In the genomic region with DNA sequence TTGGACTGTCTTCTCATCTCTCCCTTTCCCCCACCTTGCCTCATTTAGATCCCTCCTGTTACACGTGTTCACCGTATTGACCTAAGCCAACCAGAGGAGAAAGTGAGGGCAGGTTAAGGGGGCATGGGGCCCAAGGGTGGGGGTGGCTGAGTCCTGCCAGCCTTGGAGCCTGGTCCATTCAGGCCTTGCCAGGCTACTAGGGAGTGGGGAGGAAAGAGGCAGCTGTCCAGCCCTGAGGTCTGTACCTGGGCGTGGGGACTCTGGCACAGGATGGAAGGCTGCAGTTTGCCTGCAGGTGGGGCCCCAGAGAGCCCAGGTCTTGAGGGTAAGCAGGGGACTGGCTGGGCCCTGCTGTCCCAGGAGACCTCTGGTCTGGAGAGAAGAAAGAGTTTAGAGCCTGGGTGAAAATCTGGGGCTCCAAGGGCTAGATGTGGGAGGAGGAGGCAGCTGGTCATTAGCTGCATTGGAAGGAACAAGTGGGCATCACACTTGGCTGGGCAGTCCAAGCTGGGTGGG, we compare ENCODE assay signal across 16 cellular contexts.
A peak's percentile ranks its signal among the peaks of the same experiment; 100 is the strongest.
DNase-seq lines count a peak whose midpoint lies in the region; ATAC-seq, FAIRE-seq and TF ChIP-seq lines count a peak whose summit lies in the region.
"Had no signal": no experiment of that assay in that cellular context is flagged by ENCODE, and none has a peak within 500 bp of the region (broad histone marks: within the 10 kb centered on the region; RNA-seq: fewer than 3 reads in every experiment).

No MANE protein-coding gene starts in this region.

- TF ChIP-seq CTCF in Calu3 (IDR thresholded peaks at IDR 0.05; ENCODE audit: unreplicated experiment) (no peak), psoas muscle (IDR thresholded peaks at IDR 0.05) (no peak), GM10266 (IDR thresholded peaks at IDR 0.05; ENCODE audit: control insufficient read depth, insufficient read depth, low read depth, missing control alignments) (no peak), osteoblast (IDR thresholded peaks at IDR 0.05; ENCODE audit: extremely low read depth, low read depth, low read length) (no peak)

- CTCF ChIA-PET in Calu3 (lab: Charles Lee): no interaction called here

- H2AFZ ChIP-seq in osteoblast (ENCODE audit: low read length): no peak overlapping the region

- ATAC-seq in GM19395 (IDR thresholded peaks at IDR 0.05; ENCODE audit: unreplicated experiment) (peak; percentile 23), psoas muscle (no peak)
- no peak for ATAC-seq in central memory CD8-positive, alpha-beta T cell (replicated peaks; ENCODE audit: extremely low read depth, poor library complexity, severe bottlenecking)
- ATAC-seq: activated CD4-positive, CD25-positive, alpha-beta regulatory T cell treated with anti-CD3 and anti-CD28 coated beads, Interleukin-2, amount 50 U/mL, for 24 hours had no signal

- H3K36me3 ChIP-seq in psoas muscle (ENCODE audit: insufficient read depth in 1 of 2, low read depth in 1 of 2) (no peaks in the 10 kb centered on the region), osteoblast (ENCODE audit: insufficient read depth, low read length) (peaks cover 41% of the 10 kb centered on the region)
- H3K36me3 ChIP-seq: pancreas had no signal

- H3K9me3 ChIP-seq in psoas muscle (no peaks in the 10 kb centered on the region), osteoblast (ENCODE audit: low read depth, low read length) (no peaks in the 10 kb centered on the region)
- H3K9me3 ChIP-seq: pancreas had no signal

- H3K4me2 ChIP-seq in osteoblast (ENCODE audit: insufficient read depth, low read length): no peak overlapping the region

- H3K36me3 Mint-ChIP-seq in Calu3 (ENCODE audit: insufficient read depth, unreplicated experiment): no peaks in the 10 kb centered on the region
- peaks cover 32% of the 10 kb centered on the region for H3K36me3 Mint-ChIP-seq in central memory CD8-positive, alpha-beta T cell (ENCODE audit: insufficient read depth)

- H3K9me3 Mint-ChIP-seq in Calu3 (ENCODE audit: low read depth, unreplicated experiment): no peaks in the 10 kb centered on the region
- no peaks in the 10 kb centered on the region for H3K9me3 Mint-ChIP-seq in central memory CD8-positive, alpha-beta T cell

- BruUV-seq in Calu3 (replicated peaks; lab: Mats Ljungman, UMichigan): no TSS peak

- no peak for FAIRE-seq in frontal cortex (lab: Jason Lieb, UNC)
- FAIRE-seq: HTR-8/SVneo, islet of Langerhans, pancreas, RCC 7860 had no signal

- in situ Hi-C loops in ACHN (cut with HindIII; ENCODE audit: low pct_ligation_motif_present, low pct_unique_long_range_greater_than_20kb, low sequenced_read_pairs): no loop called here

- H3K79me2 ChIP-seq in osteoblast (ENCODE audit: insufficient read depth, low read length): peaks cover 2% of the 10 kb centered on the region

- H3K4me1 Mint-ChIP-seq in Calu3 (ENCODE audit: low read depth, unreplicated experiment): no peaks in the 10 kb centered on the region
- peaks cover 69% of the 10 kb centered on the region for H3K4me1 Mint-ChIP-seq in central memory CD8-positive, alpha-beta T cell

- intact Hi-C loops in Calu3 (cut with micrococcal nuclease; ENCODE audit: unreplicated experiment) (no loop called here), psoas muscle (cut with DNase I) (no loop called here)

- H3K27ac Mint-ChIP-seq in Calu3 (ENCODE audit: unreplicated experiment): peak overlapping the region; percentile 13
- peak overlapping the region; percentile 82 for H3K27ac Mint-ChIP-seq in central memory CD8-positive, alpha-beta T cell (ENCODE audit: low read depth)

- no peak for DNase-seq in Calu3
- no peak for DNase-seq in central memory CD8-positive, alpha-beta T cell (ENCODE audit: low spot score in 2 of 2)
- no peak for DNase-seq in psoas muscle
- no peak for DNase-seq in GM10266 (ENCODE audit: extremely low spot score)
- DNase-seq in ACHN: no peak
- DNase-seq in frontal cortex (ENCODE audit: low spot score in 2 of 2): no peak
- DNase-seq in osteoblast (ENCODE audit: insufficient read length, low spot score, missing footprints): no peak
- DNase-seq: aorta, DMS153, NCI-H1930, pancreas had no signal

- H3K4me1 ChIP-seq in psoas muscle (peaks cover 49% of the 10 kb centered on the region), osteoblast (ENCODE audit: insufficient read depth, low read length) (peaks cover 4% of the 10 kb centered on the region)
- H3K4me1 ChIP-seq: pancreas had no signal

- peak overlapping the region; percentile 85 for H3K27ac ChIP-seq in psoas muscle
- H3K27ac ChIP-seq in osteoblast (ENCODE audit: low read depth, low read length): no peak overlapping the region
- H3K27ac ChIP-seq: pancreas had no signal

- H3K4me3 ChIP-seq in psoas muscle: no peak overlapping the region
- H3K4me3 ChIP-seq in osteoblast (ENCODE audit: insufficient read depth, low read length): no peak overlapping the region
- H3K4me3 ChIP-seq: pancreas had no signal

- H3K27me3 Mint-ChIP-seq in Calu3 (ENCODE audit: unreplicated experiment): no peaks in the 10 kb centered on the region
- H3K27me3 Mint-ChIP-seq in central memory CD8-positive, alpha-beta T cell: no peaks in the 10 kb centered on the region

- no peak overlapping the region for H3K4me3 Mint-ChIP-seq in Calu3 (ENCODE audit: low read depth, unreplicated experiment)
- H3K4me3 Mint-ChIP-seq in central memory CD8-positive, alpha-beta T cell: no peak overlapping the region

- WGBS in psoas muscle, 3 donors: 33 to 63% (median 47%) methylated on average over 3 of the region's 3 CpGs

- peaks cover 6% of the 10 kb centered on the region for H4K20me1 ChIP-seq in osteoblast (ENCODE audit: insufficient read depth, low read length)

- H3K27me3 ChIP-seq in psoas muscle (ENCODE audit: insufficient read depth in 3 of 3, low read length in 2 of 3) (no peaks in the 10 kb centered on the region), osteoblast (ENCODE audit: insufficient read depth, low read length) (no peaks in the 10 kb centered on the region)
- H3K27me3 ChIP-seq: pancreas had no signal
